Comparison of ENCODE assay signal across 21 cellular contexts in genomic region chr4:33518852-33519251, GRCh38.
DNase-seq lines count a peak whose midpoint lies in the region; ATAC-seq and TF ChIP-seq lines count a peak whose summit lies in the region.
"Had no signal": no experiment of that assay in that cellular context is flagged by ENCODE, and none has a peak within 500 bp of the region (broad histone marks: within the 10 kb centered on the region; RNA-seq: fewer than 3 reads in every experiment).

No MANE protein-coding gene starts in this region.

- no peak overlapping the region for H2AFZ ChIP-seq in mammary epithelial cell (ENCODE audit: low read depth, low read length)
- H2AFZ ChIP-seq: GM23338 had no signal

- in situ Hi-C loops in Caki2 (cut with HindIII; ENCODE audit: low pct_unique_long_range_greater_than_20kb, low sequenced_read_pairs) (no loop called here), mammary epithelial cell (cut with MboI; ENCODE audit: low sequenced_read_pairs in 2 of 2) (no loop called here)

- H3K27ac Mint-ChIP-seq in endodermal cell, result no peak overlapping the region
- H3K27ac Mint-ChIP-seq: B cell; CD4-positive, CD25-positive, alpha-beta regulatory T cell; CD8-positive, alpha-beta T cell; GM23338; H9 had no signal

- H3K4me1 Mint-ChIP-seq in endodermal cell, result no peaks in the 10 kb centered on the region
- H3K4me1 Mint-ChIP-seq: B cell; CD4-positive, CD25-positive, alpha-beta regulatory T cell had no signal

- no TSS peak for BruUV-seq in mammary epithelial cell (replicated peaks; lab: Mats Ljungman, UMichigan)

- H3K27ac ChIP-seq in mammary epithelial cell (ENCODE audit: insufficient read depth, low read depth, low read length) (no peak overlapping the region), endodermal cell (ENCODE audit: low read depth, low read length) (no peak overlapping the region)
- H3K27ac ChIP-seq: BLaER1, C4-2B had no signal

- TF ChIP-seq CTCF in mammary epithelial cell (conservative IDR thresholded peaks at IDR 0.05 in 1 of 2, IDR thresholded peaks at IDR 0.05 in 1 of 2; ENCODE audit: extremely low read depth in 1 of 2, insufficient read depth in 1 of 2, low read depth in 1 of 2, low read length in 2 of 2) (no peak), endodermal cell (conservative IDR thresholded peaks at IDR 0.05) (no peak)

- H4K20me1 ChIP-seq in mammary epithelial cell (ENCODE audit: insufficient read depth, low read length), result no peaks in the 10 kb centered on the region
- H4K20me1 ChIP-seq: BLaER1 had no signal

- 56% methylated on average over 6 of the region's 6 CpGs for WGBS in mammary epithelial cell (ENCODE audit: low coverage, missing lambda C conversion rate)
- WGBS in endodermal cell (ENCODE audit: insufficient coverage in 1 of 2, insufficient read length in 1 of 2), 2 experiments, result 91 to 100% methylated on average over 1 to 3 of the region's 6 CpGs

- H3K9ac ChIP-seq in mammary epithelial cell (ENCODE audit: insufficient read depth, low read length) (no peak overlapping the region), endodermal cell (ENCODE audit: extremely low read depth, low read length, poor library complexity, severe bottlenecking) (no peak overlapping the region)
- H3K9ac ChIP-seq: BLaER1 had no signal

- dilution Hi-C loops in mammary epithelial cell (cut with HindIII; ENCODE audit: low sequenced_read_pairs), result no loop called here

- H3K79me2 ChIP-seq in mammary epithelial cell (ENCODE audit: insufficient read depth, low read length), result no peaks in the 10 kb centered on the region

- H3K27me3 ChIP-seq in mammary epithelial cell (ENCODE audit: insufficient read depth, low read length) (no peaks in the 10 kb centered on the region), endodermal cell (ENCODE audit: control insufficient read depth, insufficient read depth, low read length, poor library complexity, severe bottlenecking) (no peaks in the 10 kb centered on the region)
- H3K27me3 ChIP-seq: BLaER1 had no signal

- intact Hi-C loops in mammary epithelial cell (cut with micrococcal nuclease), result no loop called here

- H3K36me3 Mint-ChIP-seq in endodermal cell (ENCODE audit: low read depth), result no peaks in the 10 kb centered on the region
- H3K36me3 Mint-ChIP-seq: CD4-positive, CD25-positive, alpha-beta regulatory T cell; CD8-positive, alpha-beta T cell had no signal

- no peaks in the 10 kb centered on the region for H3K4me1 ChIP-seq in mammary epithelial cell (ENCODE audit: insufficient read depth, low read length)
- no peaks in the 10 kb centered on the region for H3K4me1 ChIP-seq in endodermal cell (ENCODE audit: control insufficient read depth, insufficient read depth, low read length)
- H3K4me1 ChIP-seq: BLaER1, Caco-2 had no signal

- H3K9me3 Mint-ChIP-seq in endodermal cell, result peaks cover 15% of the 10 kb centered on the region

- H3K4me3 ChIP-seq in mammary epithelial cell (replicated peaks in 1 of 3; ENCODE audit: insufficient read depth in 1 of 3, low read depth in 2 of 3, low read length in 3 of 3), result no peak overlapping the region
- no peak overlapping the region for H3K4me3 ChIP-seq in endodermal cell (ENCODE audit: low read length)
- H3K4me3 ChIP-seq: BLaER1, GM12878, GM23338 had no signal

- H3K27me3 Mint-ChIP-seq in endodermal cell (ENCODE audit: insufficient read depth), result no peaks in the 10 kb centered on the region
- H3K27me3 Mint-ChIP-seq: B cell; CD4-positive, CD25-positive, alpha-beta regulatory T cell had no signal

- H3K9me3 ChIP-seq in mammary epithelial cell (replicated peaks; ENCODE audit: insufficient read depth, low read length), result peaks cover 7% of the 10 kb centered on the region
- peaks cover 18% of the 10 kb centered on the region for H3K9me3 ChIP-seq in endodermal cell (ENCODE audit: control insufficient read depth, low read length)
- H3K9me3 ChIP-seq: Caco-2 had no signal

- no peak overlapping the region for H3K4me2 ChIP-seq in mammary epithelial cell (ENCODE audit: insufficient read depth, low read depth, low read length)
- H3K4me2 ChIP-seq: BLaER1, GM23338 had no signal

- H3K36me3 ChIP-seq in mammary epithelial cell (ENCODE audit: insufficient read depth, low read length) (no peaks in the 10 kb centered on the region), endodermal cell (ENCODE audit: control insufficient read depth, insufficient read depth, low read length) (no peaks in the 10 kb centered on the region)
- H3K36me3 ChIP-seq: BLaER1 had no signal

- H3K4me3 Mint-ChIP-seq in endodermal cell, result no peak overlapping the region
- H3K4me3 Mint-ChIP-seq: B cell; CD4-positive, CD25-positive, alpha-beta regulatory T cell; CD8-positive, alpha-beta T cell; GM23338; H9 had no signal

- CTCF ChIA-PET in mammary epithelial cell (lab: Charles Lee; ENCODE audit: low non-redundant PET), result no interaction called here

- no peak for ATAC-seq in stimulated activated naive CD8-positive, alpha-beta T cell treated with anti-CD3 and anti-CD28 coated beads, Interleukin-15, Interleukin-2, amounts not matched to agents 100 U/mL and 50 U/mL, for 24 hours
- ATAC-seq: CD8-positive, alpha-beta T cell; GM12878; GM23338; HCT116 had no signal

- DNase-seq in Caki2 (ENCODE audit: low read depth) (peak; percentile 24), NCI-H524 treated with DMSO at 0.1 percent for 48 hours (lab: John Stamatoyannopoulos, UW) (peak; percentile 84), kidney tubule cell (ENCODE audit: low spot score) (peak; percentile 45), renal cortical epithelial cell (ENCODE audit: low read depth) (peak; percentile 0), mammary epithelial cell (no peak), endodermal cell (no peak)
- DNase-seq in stimulated activated naive CD8-positive, alpha-beta T cell treated with anti-CD3 and anti-CD28 coated beads, Interleukin-15, Interleukin-2, amounts not matched to agents 100 U/mL and 50 U/mL, for 24 hours, result no peak
- DNase-seq: Caco-2; CD4-positive, CD25-positive, alpha-beta regulatory T cell; CD8-positive, alpha-beta T cell; DMS 273 treated with DMSO at 0.1 percent for 48 hours; DMS79; EL; GDM1; H9 had no signal

Comparison
In these comparisons a context has a peak if more than half of its experiments do, and no peak if none do; other contexts are left out.
1. DNase-seq: peak in Caki2 (single experiment), NCI-H524 treated with DMSO at 0.1 percent for 48 hours (single experiment), kidney tubule cell (single experiment) and renal cortical epithelial cell (single experiment); none in stimulated activated naive CD8-positive, alpha-beta T cell treated with anti-CD3 and anti-CD28 coated beads, Interleukin-15, Interleukin-2, amounts not matched to agents 100 U/mL and 50 U/mL, for 24 hours (single experiment), mammary epithelial cell (single experiment) and endodermal cell (single experiment).